In genomic region chr17:55366020-55366481, GRCh38 we compare ENCODE assay signal across 16 cellular contexts.
"Had no signal": no experiment of that assay in that cellular context is flagged by ENCODE, and none has a peak within 500 bp of the region (broad histone marks: within the 10 kb centered on the region; RNA-seq: fewer than 3 reads in every experiment).

No MANE protein-coding gene starts in this region.

- H3K4me1 Mint-ChIP-seq: brain, nephron had no signal

- H3K27me3 ChIP-seq: left lung, ovary, tibial nerve had no signal

- H3K4me1 ChIP-seq: left lung, tibial nerve had no signal

- H3K27me3 Mint-ChIP-seq: dendritic cell treated with granulocyte-macrophage colony-stimulating factor and Interleukin-4, amounts not matched to agents 40 ng/mL and 50 ng/mL, for 4 days had no signal

- H3K27ac ChIP-seq: left lung, ovary, tibial nerve had no signal

- H3K4me3 ChIP-seq: left lung, ovary, tibial nerve had no signal

- H3K9me3 ChIP-seq: left lung, ovary had no signal

- ATAC-seq: esophagus mucosa, left lung had no signal

- H3K36me3 ChIP-seq: left lung, ovary, tibial nerve had no signal

- H3K4me3 Mint-ChIP-seq: activated CD4-positive, alpha-beta T cell treated with anti-CD3 and anti-CD28 coated beads, Interleukin-2, amount 10 ng/mL, durations not matched to agents 7 days and 5 days; activated naive CD4-positive, alpha-beta T cell treated with anti-CD3 and anti-CD28 coated beads, Interleukin-2, amount 50 U/mL, for 24 hours; brain; dendritic cell treated with granulocyte-macrophage colony-stimulating factor and Interleukin-4, amounts not matched to agents 40 ng/mL and 50 ng/mL, for 4 days; memory B cell; nephron; T-helper 1 cell treated with Interleukin-12 subunit alpha and Interleukin-12 subunit beta and Interleukin-4 antibody, amounts not matched to agents 30 μg/mL and 1 μg/mL, for 36 hours had no signal

- DNase-seq: activated CD4-positive, alpha-beta T cell treated with anti-CD3 and anti-CD28 coated beads, Interleukin-2, amount 10 ng/mL, durations not matched to agents 7 days and 5 days; activated CD4-positive, CD25-positive, alpha-beta regulatory T cell; activated T-cell treated with anti-CD3 and anti-CD28 coated beads, Interleukin-2, amount 50 U/mL, for 1 hour; cerebellar nuclear complex; left lung; ovary; stimulated activated CD4-positive, alpha-beta T cell treated with anti-CD3 and anti-CD28 coated beads, Interleukin-15, amount 100 ng/mL, for 24 hours; stimulated activated CD4-positive, alpha-beta T cell treated with anti-CD3 and anti-CD28 coated beads, Interleukin-4, amount 100 ng/mL, for 24 hours had no signal

- H3K36me3 Mint-ChIP-seq: activated naive CD4-positive, alpha-beta T cell treated with anti-CD3 and anti-CD28 coated beads, Interleukin-2, amount 50 U/mL, for 24 hours; brain had no signal

- H3K27ac Mint-ChIP-seq: activated CD4-positive, alpha-beta T cell treated with anti-CD3 and anti-CD28 coated beads, Interleukin-2, amount 10 ng/mL, durations not matched to agents 7 days and 5 days; activated naive CD4-positive, alpha-beta T cell treated with anti-CD3 and anti-CD28 coated beads, Interleukin-2, amount 50 U/mL, for 24 hours; brain; dendritic cell treated with granulocyte-macrophage colony-stimulating factor and Interleukin-4, amounts not matched to agents 40 ng/mL and 50 ng/mL, for 4 days; memory B cell; nephron; T-helper 1 cell treated with Interleukin-12 subunit alpha and Interleukin-12 subunit beta and Interleukin-4 antibody, amounts not matched to agents 30 μg/mL and 1 μg/mL, for 36 hours had no signal
